In the genomic region with DNA sequence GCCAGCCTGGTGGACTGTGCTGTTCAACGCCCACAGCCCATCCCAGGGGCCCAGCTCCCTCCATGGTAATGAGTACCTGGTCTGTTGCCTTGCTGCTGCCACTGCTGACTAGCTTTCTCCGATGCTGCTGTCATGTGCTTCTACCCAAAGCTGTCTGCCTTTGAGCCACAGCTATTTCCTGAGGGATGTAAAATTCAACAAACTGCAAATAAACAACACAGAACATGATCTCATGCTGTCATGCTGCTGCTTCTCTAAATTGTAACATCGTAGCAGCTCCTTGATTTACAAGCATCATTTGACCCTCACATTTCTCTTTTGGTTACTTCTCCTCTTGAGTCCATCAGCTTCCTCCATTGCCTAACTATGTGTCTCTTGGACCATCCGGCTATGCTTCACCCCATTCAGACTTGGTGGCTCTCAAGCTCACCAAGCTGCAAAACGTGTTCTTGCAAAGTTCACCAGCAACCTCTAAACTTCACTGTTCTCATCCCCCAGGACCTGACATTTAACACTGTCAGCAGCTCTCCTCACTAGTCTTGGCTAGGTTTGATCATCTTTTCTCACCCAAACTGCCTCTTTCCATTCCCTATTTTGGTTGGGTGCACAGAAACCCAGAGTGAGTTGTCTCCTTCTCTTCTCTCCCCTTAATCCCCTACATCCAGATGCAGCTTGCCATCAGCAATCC, we compare ENCODE assay signal across 13 cellular contexts. TPM values are rescaled to one million over a fixed set of nuclear protein-coding genes. Genes with fewer than 3 reads are reported as not detected.
DNase-seq lines count a peak whose midpoint lies in the region; ATAC-seq and TF ChIP-seq lines count a peak whose summit lies in the region.
"Had no signal": no experiment of that assay in that cellular context is flagged by ENCODE, and none has a peak within 500 bp of the region (broad histone marks: within the 10 kb centered on the region; RNA-seq: fewer than 3 reads in every experiment).

No MANE protein-coding gene starts in this region.

- no peaks in the 10 kb centered on the region for H3K27me3 ChIP-seq in CD8-positive, alpha-beta T cell (ENCODE audit: insufficient read depth, low read length)
- H3K27me3 ChIP-seq in gastrocnemius medialis = no peaks in the 10 kb centered on the region
- H3K27me3 ChIP-seq in prostate gland (replicated peaks; ENCODE audit: insufficient read depth) = no peaks in the 10 kb centered on the region
- H3K27me3 ChIP-seq: esophagus muscularis mucosa, SJSA1, uterus had no signal

- peak overlapping the region; percentile 85 for H3K27ac Mint-ChIP-seq in CD8-positive, alpha-beta T cell
- H3K27ac Mint-ChIP-seq in activated B cell treated with CpG ODN at 0.5 μM for 24 hours = no peak overlapping the region

- in situ Hi-C loops in gastrocnemius medialis (cut with MboI; ENCODE audit: low sequenced_read_pairs in 4 of 4) = no loop called here

- H3K9me3 ChIP-seq in CD8-positive, alpha-beta T cell (ENCODE audit: low read length) = no peaks in the 10 kb centered on the region
- H3K9me3 ChIP-seq in gastrocnemius medialis = no peaks in the 10 kb centered on the region
- no peaks in the 10 kb centered on the region for H3K9me3 ChIP-seq in prostate gland
- H3K9me3 ChIP-seq: esophagus muscularis mucosa, SJSA1, uterus had no signal

- no peak overlapping the region for H3K27ac ChIP-seq in CD8-positive, alpha-beta T cell (ENCODE audit: low read depth, low read length)
- H3K27ac ChIP-seq in gastrocnemius medialis (peak overlapping the region in 1 of 4 donors; percentile 24), prostate gland (no peak overlapping the region)
- H3K27ac ChIP-seq: esophagus muscularis mucosa, SJSA1 had no signal

- WGBS in prostate gland = 56% methylated on average over 5 of the region's 5 CpGs

- TF ChIP-seq CTCF in CD8-positive, alpha-beta T cell (IDR thresholded peaks at IDR 0.05) = no peak
- TF ChIP-seq CTCF in activated B cell treated with CpG ODN at 0.5 μM for 24 hours (IDR thresholded peaks at IDR 0.05) (no peak), fibroblast of mammary gland (conservative IDR thresholded peaks at IDR 0.05; ENCODE audit: control insufficient read depth, insufficient read depth, low read depth, low read length) (no peak), gastrocnemius medialis (IDR thresholded peaks at IDR 0.05 in 4 of 5, conservative IDR thresholded peaks at IDR 0.05 in 1 of 5) (no peak), prostate gland (IDR thresholded peaks at IDR 0.05) (no peak)

- H3K4me3 ChIP-seq in CD8-positive, alpha-beta T cell (ENCODE audit: low read depth, low read length) = no peak overlapping the region
- no peak overlapping the region for H3K4me3 ChIP-seq in fibroblast of mammary gland (ENCODE audit: control insufficient read depth, low read depth, low read length)
- no peak overlapping the region for H3K4me3 ChIP-seq in gastrocnemius medialis
- H3K4me3 ChIP-seq in prostate gland = no peak overlapping the region
- H3K4me3 ChIP-seq: esophagus muscularis mucosa, SJSA1, uterus had no signal

- no peaks in the 10 kb centered on the region for H3K27me3 Mint-ChIP-seq in CD8-positive, alpha-beta T cell (ENCODE audit: low read depth)
- H3K27me3 Mint-ChIP-seq in activated B cell treated with CpG ODN at 0.5 μM for 24 hours = no peaks in the 10 kb centered on the region

- POLR2A ChIA-PET in CD8-positive, alpha-beta T cell (lab: Charles Lee) = interaction anchor here (0.8 to 2.5 kb wide), 8 partner anchors 8 to 155 kb away, joined by 3 to 17 read pairs (median 4); no protein-coding TSS in a partner anchor
- POLR2A ChIA-PET in activated B cell treated with CpG ODN at 0.5 μM for 24 hours (lab: Charles Lee) = interaction anchor here (1.0 to 1.8 kb wide), 2 partner anchors 11 to 26 kb away, joined by 3 to 5 read pairs; no protein-coding TSS in a partner anchor

- H3K36me3 ChIP-seq in CD8-positive, alpha-beta T cell (ENCODE audit: insufficient read depth, low read length) = no peaks in the 10 kb centered on the region
- H3K36me3 ChIP-seq in gastrocnemius medialis (no peaks in the 10 kb centered on the region), prostate gland (no peaks in the 10 kb centered on the region)
- H3K36me3 ChIP-seq: esophagus muscularis mucosa, SJSA1, uterus had no signal

- TF ChIP-seq POLR2A in gastrocnemius medialis (IDR thresholded peaks at IDR 0.05) (no peak), prostate gland (IDR thresholded peaks at IDR 0.05) (no peak)

- H3K4me3 Mint-ChIP-seq in CD8-positive, alpha-beta T cell = peak overlapping the region; percentile 42
- H3K4me3 Mint-ChIP-seq in activated B cell treated with CpG ODN at 0.5 μM for 24 hours = no peak overlapping the region

- no peaks in the 10 kb centered on the region for H3K9me3 Mint-ChIP-seq in CD8-positive, alpha-beta T cell
- H3K9me3 Mint-ChIP-seq in activated B cell treated with CpG ODN at 0.5 μM for 24 hours = no peaks in the 10 kb centered on the region

- CTCF ChIA-PET in CD8-positive, alpha-beta T cell (lab: Charles Lee) = interaction anchor here (0.7 to 1.2 kb wide), 6 partner anchors 9 to 225 kb away, joined by 3 to 6 read pairs (median 3); no protein-coding TSS in a partner anchor
- CTCF ChIA-PET in activated B cell treated with CpG ODN at 0.5 μM for 24 hours (lab: Charles Lee) = interaction anchor here (0.9 kb wide), 1 partner anchor 97 kb away, joined by 3 read pairs; no protein-coding TSS in a partner anchor

- H3K4me1 Mint-ChIP-seq in CD8-positive, alpha-beta T cell (ENCODE audit: low read depth) = peaks cover 72% of the 10 kb centered on the region
- peaks cover 23% of the 10 kb centered on the region for H3K4me1 Mint-ChIP-seq in activated B cell treated with CpG ODN at 0.5 μM for 24 hours

- intact Hi-C loops in CD8-positive, alpha-beta T cell (cut with DNase I, micrococcal nuclease) = loop anchor here in 1 of 2 experiments (2.0 kb wide), 1 partner anchor 18 kb away; no protein-coding TSS in a partner anchor
- intact Hi-C loops in activated B cell treated with CpG ODN at 0.5 μM for 24 hours (cut with micrococcal nuclease) = no loop called here
- intact Hi-C loops in gastrocnemius medialis (cut with DNase I; ENCODE audit: low total_unique reads) = no loop called here
- intact Hi-C loops in prostate gland (cut with DNase I) = no loop called here

- DNase-seq in CD8-positive, alpha-beta T cell = no peak
- DNase-seq in activated B cell treated with CpG ODN at 0.5 μM for 24 hours (no peak), fibroblast of mammary gland (ENCODE audit: low read depth) (peak; percentile 33), gastrocnemius medialis (no peak), prostate gland (ENCODE audit: low spot score) (no peak), kidney glomerular epithelial cell (lab: John Stamatoyannopoulos, UW) (no peak), H4 (ENCODE audit: low spot score) (no peak)
- DNase-seq: activated CD4-positive, alpha-beta T cell treated with anti-CD3 and anti-CD28 coated beads for 4 hours; NCI-H526 treated with DMSO at 0.1 percent for 48 hours; uterus had no signal

- peaks cover 36% of the 10 kb centered on the region for H3K4me1 ChIP-seq in CD8-positive, alpha-beta T cell (ENCODE audit: insufficient read depth, low read length)
- H3K4me1 ChIP-seq in gastrocnemius medialis (peaks cover 3 to 7% of the 10 kb centered on the region in 2 donors), prostate gland (replicated peaks) (no peaks in the 10 kb centered on the region)

- ATAC-seq in CD8-positive, alpha-beta T cell = peak; percentile 59
- ATAC-seq in activated B cell treated with CpG ODN at 0.5 μM for 24 hours (ENCODE audit: low read depth) = peak; percentile 14
- ATAC-seq in gastrocnemius medialis = peak; percentile 54 to 55
- ATAC-seq in GM19324 (IDR thresholded peaks at IDR 0.05; ENCODE audit: low FRiP score, unreplicated experiment) = no peak

- H3K36me3 Mint-ChIP-seq in CD8-positive, alpha-beta T cell = peaks cover 34% of the 10 kb centered on the region
- peaks cover 16% of the 10 kb centered on the region for H3K36me3 Mint-ChIP-seq in activated B cell treated with CpG ODN at 0.5 μM for 24 hours (ENCODE audit: low read depth)

RNA-seq across cellular contexts. Expression of a gene that starts 54.6 kb away (rescaled TPM):
- 100 to 1,000 TPM; 479 to 483 TPM for total RNA-seq in CD8-positive, alpha-beta T cell
- 57.8 and 64.7 TPM in 2 replicates for total RNA-seq in activated B cell treated with CpG ODN at 0.5 μM for 24 hours
- total RNA-seq in gastrocnemius medialis = 10 to 100 TPM in 3 of 4 donors, 1 to 10 TPM in 1; 9.2 to 36.8 (median 17.0) TPM
- total RNA-seq in prostate gland = 100 to 1,000 TPM in 1 of 2 donors, 10 to 100 TPM in 1; 13.7 to 103 TPM
- total RNA-seq in H4 (2014; rRNA removed; shearing (Covaris generic)) = 19.9 and 22.8 TPM in 2 replicates
